16 cellular contexts compared by ENCODE assay signal in the genomic region with DNA sequence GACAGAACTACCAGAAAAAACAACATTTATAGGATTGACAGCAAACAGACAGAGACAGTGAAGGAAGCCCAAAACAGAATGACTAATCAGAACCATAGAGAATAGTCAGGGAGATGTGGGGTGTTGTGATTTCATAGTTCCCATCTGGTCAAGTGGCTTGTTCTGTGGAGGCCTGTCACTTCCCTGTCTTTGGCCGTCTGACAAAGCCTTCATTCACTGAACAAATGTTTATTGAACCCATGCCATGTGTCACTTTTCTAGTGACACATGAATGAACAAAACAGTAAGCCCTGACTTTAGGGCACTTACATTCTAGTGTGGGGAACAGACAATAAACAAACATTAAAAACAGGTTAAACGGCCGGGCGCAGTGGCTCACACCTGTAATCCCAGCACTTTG. TPM values are rescaled to one million over a fixed set of nuclear protein-coding genes. Genes with fewer than 3 reads are reported as not detected.
DNase-seq lines count a peak whose midpoint lies in the region; ATAC-seq and TF ChIP-seq lines count a peak whose summit lies in the region.
"Had no signal": no experiment of that assay in that cellular context is flagged by ENCODE, and none has a peak within 500 bp of the region (broad histone marks: within the 10 kb centered on the region; RNA-seq: fewer than 3 reads in every experiment).

No MANE protein-coding gene starts in this region.

- H3K4me3 ChIP-seq in fibroblast of mammary gland (ENCODE audit: control insufficient read depth, low read depth, low read length) = no peak overlapping the region
- H3K4me3 ChIP-seq: upper lobe of right lung had no signal

- no peak for TF ChIP-seq CTCF in fibroblast of mammary gland (conservative IDR thresholded peaks at IDR 0.05; ENCODE audit: control insufficient read depth, insufficient read depth, low read depth, low read length)

- H3K36me3 Mint-ChIP-seq in activated naive CD4-positive, alpha-beta T cell treated with anti-CD3 and anti-CD28 coated beads, Interleukin-2, amount 50 U/mL, for 24 hours = peaks cover 2% of the 10 kb centered on the region
- H3K36me3 Mint-ChIP-seq in activated naive CD4-positive, alpha-beta T cell treated with anti-CD3 and anti-CD28 coated beads, Interleukin-2, amount 50 U/mL, for 72 hours = peaks cover 17 to 28% of the 10 kb centered on the region in 2 donors

- H3K27ac ChIP-seq in temporal lobe (ENCODE audit: low read depth, low read length) = peak overlapping the region; percentile 67
- H3K27ac ChIP-seq: upper lobe of right lung had no signal

- peaks cover 25% of the 10 kb centered on the region for H3K4me1 Mint-ChIP-seq in activated naive CD4-positive, alpha-beta T cell treated with anti-CD3 and anti-CD28 coated beads, Interleukin-2, amount 50 U/mL, for 24 hours

- ATAC-seq in activated naive CD4-positive, alpha-beta T cell treated with anti-CD3 and anti-CD28 coated beads, Interleukin-2, amount 50 U/mL, for 72 hours = no peak
- ATAC-seq in GM21423 (IDR thresholded peaks at IDR 0.05; ENCODE audit: unreplicated experiment) (no peak), GM19351 (IDR thresholded peaks at IDR 0.05; ENCODE audit: unreplicated experiment) (no peak), HG03520 (IDR thresholded peaks at IDR 0.05; ENCODE audit: unreplicated experiment) (no peak)
- ATAC-seq: upper lobe of right lung had no signal

- DNase-seq in activated naive CD4-positive, alpha-beta T cell treated with anti-CD3 and anti-CD28 coated beads, Interleukin-2, amount 50 U/mL, for 72 hours (ENCODE audit: low spot score in 2 of 2) = no peak
- DNase-seq in RPMI7951 (ENCODE audit: low read depth) (peak; percentile 38), fibroblast of mammary gland (ENCODE audit: low read depth) (peak; percentile 15)
- DNase-seq: activated CD8-positive, alpha-beta memory T cell treated with anti-CD3 and anti-CD28 coated beads, Interleukin-2, amount 50 U/mL, for 48 hours; amniotic stem cell; cortex of kidney; midbrain; NCI-H1436; NCI-H82; stimulated activated CD8-positive, alpha-beta memory T cell treated with anti-CD3 and anti-CD28 coated beads, Interleukin-4, amount 100 ng/mL, for 48 hours; upper lobe of right lung had no signal

- no peak overlapping the region for H3K4me3 Mint-ChIP-seq in activated naive CD4-positive, alpha-beta T cell treated with anti-CD3 and anti-CD28 coated beads, Interleukin-2, amount 50 U/mL, for 24 hours

- H3K9me3 Mint-ChIP-seq in activated naive CD4-positive, alpha-beta T cell treated with anti-CD3 and anti-CD28 coated beads, Interleukin-2, amount 50 U/mL, for 24 hours = no peaks in the 10 kb centered on the region
- no peaks in the 10 kb centered on the region for H3K9me3 Mint-ChIP-seq in activated naive CD4-positive, alpha-beta T cell treated with anti-CD3 and anti-CD28 coated beads, Interleukin-2, amount 50 U/mL, for 72 hours

- peak overlapping the region; percentile 60 for H3K27ac Mint-ChIP-seq in activated naive CD4-positive, alpha-beta T cell treated with anti-CD3 and anti-CD28 coated beads, Interleukin-2, amount 50 U/mL, for 24 hours
- H3K27ac Mint-ChIP-seq in activated naive CD4-positive, alpha-beta T cell treated with anti-CD3 and anti-CD28 coated beads, Interleukin-2, amount 50 U/mL, for 72 hours = no peak overlapping the region

- H3K27me3 Mint-ChIP-seq in activated naive CD4-positive, alpha-beta T cell treated with anti-CD3 and anti-CD28 coated beads, Interleukin-2, amount 50 U/mL, for 24 hours = no peaks in the 10 kb centered on the region

RNA-seq across cellular contexts. Expression of gene SRRM1, which starts 3.2 kb away (rescaled TPM):
- 100 to 1,000 TPM; 208 to 250 TPM for total RNA-seq in activated naive CD4-positive, alpha-beta T cell treated with anti-CD3 and anti-CD28 coated beads, Interleukin-2, amount 50 U/mL, for 72 hours
- 31.9 and 50.0 TPM in 2 replicates for total RNA-seq in RPMI7951 (2014; rRNA removed; shearing (Covaris generic))
- 38.8 TPM for total RNA-seq in temporal lobe

Comparison
In these comparisons a context has a peak if more than half of its experiments do, and no peak if none do; other contexts are left out.
1. DNase-seq: peak in RPMI7951 (single experiment) and fibroblast of mammary gland (single experiment); none in activated naive CD4-positive, alpha-beta T cell treated with anti-CD3 and anti-CD28 coated beads, Interleukin-2, amount 50 U/mL, for 72 hours (0 of 2).